27 cellular contexts compared by ENCODE assay signal in genomic region chr2:8876628-8877027, GRCh38.
"Had no signal": no experiment of that assay in that cellular context is flagged by ENCODE, and none has a peak within 500 bp of the region (broad histone marks: within the 10 kb centered on the region; RNA-seq: fewer than 3 reads in every experiment).

No MANE protein-coding gene starts in this region.

- H3K27ac Mint-ChIP-seq: activated CD4-positive, alpha-beta memory T cell treated with anti-CD3 and anti-CD28 coated beads for 36 hours; activated CD4-positive, alpha-beta T cell treated with anti-CD3 and anti-CD28 coated beads, Interleukin-2, amount 10 ng/mL, durations not matched to agents 7 days and 5 days; activated naive CD4-positive, alpha-beta T cell treated with anti-CD3 and anti-CD28 coated beads for 36 hours; activated naive CD8-positive, alpha-beta T cell treated with anti-CD3 and anti-CD28 coated beads for 36 hours; activated T-helper 17 cell treated with anti-CD3 and anti-CD28 coated beads, Interleukin-2, amount 50 U/mL, for 72 hours had no signal

- H3K4me1 ChIP-seq: Peyer's patch, SJCRH30 had no signal

- H3K36me3 Mint-ChIP-seq: activated CD4-positive, alpha-beta memory T cell treated with anti-CD3 and anti-CD28 coated beads for 36 hours; activated naive CD8-positive, alpha-beta T cell treated with anti-CD3 and anti-CD28 coated beads for 36 hours had no signal

- H3K4me3 ChIP-seq: Peyer's patch, SJCRH30 had no signal

- H3K4me2 ChIP-seq: KMS-11, SK-N-SH had no signal

- H3K4me1 Mint-ChIP-seq: activated CD4-positive, alpha-beta T cell treated with anti-CD3 and anti-CD28 coated beads, Interleukin-2, amount 10 ng/mL, durations not matched to agents 7 days and 5 days; activated naive CD8-positive, alpha-beta T cell treated with anti-CD3 and anti-CD28 coated beads for 36 hours; activated T-helper 17 cell treated with anti-CD3 and anti-CD28 coated beads, Interleukin-2, amount 50 U/mL, for 72 hours had no signal

- H3K4me3 Mint-ChIP-seq: activated CD4-positive, alpha-beta memory T cell treated with anti-CD3 and anti-CD28 coated beads for 36 hours; activated CD4-positive, alpha-beta T cell treated with anti-CD3 and anti-CD28 coated beads, Interleukin-2, amount 10 ng/mL, durations not matched to agents 7 days and 5 days; activated naive CD4-positive, alpha-beta T cell treated with anti-CD3 and anti-CD28 coated beads for 36 hours; activated naive CD8-positive, alpha-beta T cell treated with anti-CD3 and anti-CD28 coated beads for 36 hours; activated T-helper 17 cell treated with anti-CD3 and anti-CD28 coated beads, Interleukin-2, amount 50 U/mL, for 72 hours; brain had no signal

- DNase-seq: activated CD4-positive, alpha-beta memory T cell treated with anti-CD3 and anti-CD28 coated beads for 36 hours; activated CD4-positive, alpha-beta T cell treated with anti-CD3 and anti-CD28 coated beads, Interleukin-2, amount 10 ng/mL, durations not matched to agents 7 days and 5 days; activated CD4-positive, CD25-positive, alpha-beta regulatory T cell; activated CD8-positive, alpha-beta memory T cell treated with anti-CD3 and anti-CD28 coated beads for 24 hours; activated gamma-delta T cell; activated naive CD4-positive, alpha-beta T cell treated with anti-CD3 and anti-CD28 coated beads for 36 hours; activated naive CD8-positive, alpha-beta T cell treated with anti-CD3 and anti-CD28 coated beads for 36 hours; activated T-cell treated with anti-CD3 and anti-CD28 coated beads for 4 hours; activated T-cell treated with anti-CD3 and anti-CD28 coated beads, Interleukin-2, amount 50 U/mL, for 48 hours; anterior cingulate cortex; MM.1S; NCI-H1105 treated with DMSO at 0.1 percent for 48 hours; NCI-H1930; NCI-H2107; NCI-H2171 treated with DMSO at 0.1 percent for 48 hours; NCI-H226; NCI-H69; Peyer's patch; Right ventricle myocardium superior; SJCRH30; SK-N-SH; T-helper 1 cell had no signal

- H3K27me3 Mint-ChIP-seq: activated CD4-positive, alpha-beta T cell treated with anti-CD3 and anti-CD28 coated beads, Interleukin-2, amount 10 ng/mL, durations not matched to agents 7 days and 5 days; activated naive CD8-positive, alpha-beta T cell treated with anti-CD3 and anti-CD28 coated beads for 36 hours; activated T-helper 17 cell treated with anti-CD3 and anti-CD28 coated beads, Interleukin-2, amount 50 U/mL, for 72 hours had no signal

- H3K27me3 ChIP-seq: Peyer's patch, SJCRH30 had no signal

- H3K27ac ChIP-seq: KMS-11, Peyer's patch, RWPE1, SJCRH30, VCaP had no signal

- H3K36me3 ChIP-seq: SJCRH30 had no signal

- H3K9ac ChIP-seq: KMS-11, SK-N-SH had no signal

- H3K9me3 ChIP-seq: Peyer's patch, SJCRH30, SK-N-SH had no signal

- H3K9me3 Mint-ChIP-seq: activated CD4-positive, alpha-beta memory T cell treated with anti-CD3 and anti-CD28 coated beads for 36 hours; activated CD4-positive, alpha-beta T cell treated with anti-CD3 and anti-CD28 coated beads, Interleukin-2, amount 10 ng/mL, durations not matched to agents 7 days and 5 days; activated naive CD4-positive, alpha-beta T cell treated with anti-CD3 and anti-CD28 coated beads for 36 hours; activated naive CD8-positive, alpha-beta T cell treated with anti-CD3 and anti-CD28 coated beads for 36 hours; activated T-helper 17 cell treated with anti-CD3 and anti-CD28 coated beads, Interleukin-2, amount 50 U/mL, for 72 hours; brain had no signal
